Comparison of ENCODE assay signal across 14 cellular contexts in the genomic region with DNA sequence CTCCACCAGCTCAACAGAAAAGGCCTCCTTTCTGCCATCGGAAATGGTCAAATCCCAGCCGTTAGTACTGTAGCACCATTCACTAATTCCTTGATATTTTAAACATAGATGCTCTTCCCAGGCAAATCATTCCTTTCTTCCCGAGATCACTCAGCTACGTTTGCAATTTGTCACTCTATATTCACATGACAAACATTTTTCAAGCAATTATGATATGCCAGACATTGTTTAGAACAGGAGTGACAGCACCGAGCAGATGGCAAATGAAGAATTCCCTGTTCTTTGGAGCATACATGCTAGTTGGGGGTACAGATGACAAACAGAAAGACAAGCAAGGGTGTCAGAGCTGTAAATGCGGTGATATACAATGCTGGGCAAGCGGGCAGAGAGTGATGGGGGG. TPM values are rescaled to one million over a fixed set of nuclear protein-coding genes. Genes with fewer than 3 reads are reported as not detected.
A peak's percentile ranks its signal among the peaks of the same experiment; 100 is the strongest.
DNase-seq lines count a peak whose midpoint lies in the region; ATAC-seq and TF ChIP-seq lines count a peak whose summit lies in the region.
"Had no signal": no experiment of that assay in that cellular context is flagged by ENCODE, and none has a peak within 500 bp of the region (broad histone marks: within the 10 kb centered on the region; RNA-seq: fewer than 3 reads in every experiment).

No MANE protein-coding gene starts in this region.

- POLR2A ChIA-PET in IMR-90 (lab: Charles Lee; ENCODE audit: unreplicated experiment), result interaction anchor here (0.5 kb wide), 1 partner anchor 120 kb away, joined by 7 read pairs; no protein-coding TSS in a partner anchor

- H2AFZ ChIP-seq in IMR-90 (replicated peaks; ENCODE audit: low read length, poor library complexity) (no peak overlapping the region), neural progenitor cell (replicated peaks) (no peak overlapping the region)

- no peak overlapping the region for H2AK9ac ChIP-seq in IMR-90 (replicated peaks; ENCODE audit: low read depth, low read length, poor library complexity)

- no peak for ATAC-seq in IMR-90 (ENCODE audit: low read depth)
- no peak for ATAC-seq in HG03460 (IDR thresholded peaks at IDR 0.05; ENCODE audit: unreplicated experiment)
- no peak for ATAC-seq in right cardiac atrium

- intact Hi-C loops in IMR-90 (cut with micrococcal nuclease), result loop anchor here (10.0 kb wide), 1 partner anchor 77 kb away; no protein-coding TSS in a partner anchor
- intact Hi-C loops in right cardiac atrium (cut with DNase I), result no loop called here

- no peak overlapping the region for H3K4me3 ChIP-seq in IMR-90 (ENCODE audit: insufficient read depth, low read depth, low read length)
- H3K4me3 ChIP-seq in neural progenitor cell, result no peak overlapping the region
- H3K4me3 ChIP-seq in right cardiac atrium (ENCODE audit: low read length), result no peak overlapping the region

- TF ChIP-seq CTCF in IMR-90 (conservative IDR thresholded peaks at IDR 0.05; ENCODE audit: low read depth, low read length), result no peak
- TF ChIP-seq CTCF in neural progenitor cell (IDR thresholded peaks at IDR 0.05), result no peak

- H3K36me3 Mint-ChIP-seq in neural progenitor cell, result no peaks in the 10 kb centered on the region
- H3K36me3 Mint-ChIP-seq: CD4-positive, alpha-beta memory T cell had no signal

- H3K36me3 ChIP-seq in IMR-90 (ENCODE audit: control insufficient read depth, insufficient read depth, low read length), result no peaks in the 10 kb centered on the region
- H3K36me3 ChIP-seq in neural progenitor cell, result no peaks in the 10 kb centered on the region
- H3K36me3 ChIP-seq: BE2C had no signal

- H4K8ac ChIP-seq in IMR-90 (ENCODE audit: low read depth in 2 of 2, low read length in 2 of 2), result no peak overlapping the region

- H4K5ac ChIP-seq in IMR-90 (ENCODE audit: low read depth, low read length), result no peak overlapping the region

- H2BK5ac ChIP-seq in IMR-90 (ENCODE audit: low read depth, low read length, poor library complexity, severe bottlenecking), result no peak overlapping the region

- no peaks in the 10 kb centered on the region for H3K79me1 ChIP-seq in IMR-90 (ENCODE audit: low read depth in 1 of 2, low read length in 2 of 2)

- H4K20me1 ChIP-seq in IMR-90 (ENCODE audit: insufficient read depth, low read length) (no peaks in the 10 kb centered on the region), neural progenitor cell (ENCODE audit: low read depth) (no peaks in the 10 kb centered on the region)

- H3K56ac ChIP-seq in IMR-90 (ENCODE audit: extremely low read depth, insufficient read depth, low read length), result no peak overlapping the region

- 0 out of 2 replicates have a peak, but pooled peaks cover under 1% of the 10 kb centered on the region for H3K9me1 ChIP-seq in IMR-90 (ENCODE audit: insufficient read depth, low read length)

- H3K4me1 ChIP-seq in IMR-90 (ENCODE audit: control insufficient read depth, insufficient read depth, low read length) (peaks cover 13% of the 10 kb centered on the region), neural progenitor cell (no peaks in the 10 kb centered on the region), right cardiac atrium (ENCODE audit: control insufficient read depth, insufficient read depth, low read length) (no peaks in the 10 kb centered on the region)
- H3K4me1 ChIP-seq: BE2C had no signal

- H3K27ac Mint-ChIP-seq in neural progenitor cell, result peak overlapping the region; percentile 11
- H3K27ac Mint-ChIP-seq: CD4-positive, alpha-beta memory T cell; HFFc6 had no signal

- no peaks in the 10 kb centered on the region for H3K9me3 Mint-ChIP-seq in neural progenitor cell
- H3K9me3 Mint-ChIP-seq: CD4-positive, alpha-beta memory T cell; HFFc6 had no signal

- 0 out of 2 replicates have a peak overlapping the region, but pooled peaks have one; percentile 2 for H2BK20ac ChIP-seq in IMR-90 (ENCODE audit: low read depth, low read length)

- dilution Hi-C loops in IMR-90 (cut with HindIII; ENCODE audit: low sequenced_read_pairs, unreplicated experiment), result no loop called here

- H2BK15ac ChIP-seq in IMR-90 (ENCODE audit: low read depth, low read length), result peak overlapping the region; percentile 19; the same call in 1 of the 3 replicates

- H2BK120ac ChIP-seq in IMR-90 (ENCODE audit: low read depth, low read length), result peak overlapping the region; percentile 63; the same call in 1 of the 2 replicates

- peak overlapping the region; percentile 46; the same call in 1 of the 2 replicates for H3K4ac ChIP-seq in IMR-90 (ENCODE audit: low read depth, low read length)

- no peaks in the 10 kb centered on the region for H3K27me3 Mint-ChIP-seq in neural progenitor cell (ENCODE audit: insufficient read depth, low read depth)

- H3K4me1 Mint-ChIP-seq in neural progenitor cell, result peaks cover 31% of the 10 kb centered on the region

- no peak overlapping the region for H3K14ac ChIP-seq in IMR-90 (replicated peaks; ENCODE audit: low read depth, low read length)

- no peak overlapping the region for H2AK5ac ChIP-seq in IMR-90 (ENCODE audit: low read depth, low read length)

- H3K18ac ChIP-seq in IMR-90 (ENCODE audit: low read depth, low read length), result no peak overlapping the region

- H3K23ac ChIP-seq in IMR-90 (ENCODE audit: low read depth, low read length), result no peak overlapping the region

- no peaks in the 10 kb centered on the region for H3K27me3 ChIP-seq in IMR-90 (ENCODE audit: control insufficient read depth, insufficient read depth, low read length)
- no peaks in the 10 kb centered on the region for H3K27me3 ChIP-seq in neural progenitor cell
- H3K27me3 ChIP-seq in right cardiac atrium (ENCODE audit: control insufficient read depth, insufficient read depth), result no peaks in the 10 kb centered on the region

- DNase-seq in Ammon's horn (ENCODE audit: low spot score), result peak; percentile 14
- no peak for DNase-seq in IMR-90
- DNase-seq in ecto neural progenitor cell (ENCODE audit: low spot score), result peak; percentile 29
- no peak for DNase-seq in neural progenitor cell (ENCODE audit: low spot score)
- no peak for DNase-seq in NCI-H345 treated with DMSO at 0.1 percent for 48 hours (lab: John Stamatoyannopoulos, UW; ENCODE audit: unreplicated experiment)
- no peak for DNase-seq in right cardiac atrium
- DNase-seq: DMS153 had no signal

- no peak overlapping the region for H3K4me3 Mint-ChIP-seq in neural progenitor cell
- H3K4me3 Mint-ChIP-seq: CD4-positive, alpha-beta memory T cell; HFFc6 had no signal

- H3K9ac ChIP-seq in IMR-90 (ENCODE audit: low read depth, low read length) (no peak overlapping the region), neural progenitor cell (no peak overlapping the region)

- H4K91ac ChIP-seq in IMR-90 (ENCODE audit: insufficient read depth, low read depth, low read length), result no peak overlapping the region; the same call in 1 of the 2 replicates

- H3F3A ChIP-seq in neural progenitor cell (ENCODE audit: low read depth), result no peaks in the 10 kb centered on the region

- no peak for TF ChIP-seq POLR2A in IMR-90 (IDR thresholded peaks at IDR 0.05; ENCODE audit: low read depth, low read length)

- TF ChIP-seq RAD21 in IMR-90 (IDR thresholded peaks at IDR 0.05; ENCODE audit: low read length), result no peak

- no CpG with 5 or more reads among the region's 7 CpGs for WGBS in IMR-90 (ENCODE audit: extremely low coverage in 2 of 2, insufficient read length in 1 of 2), 2 experiments
- WGBS in right cardiac atrium, result 83% methylated on average over 7 of the region's 7 CpGs

- no peaks in the 10 kb centered on the region for H3K79me2 ChIP-seq in neural progenitor cell (ENCODE audit: low read depth)

- CTCF ChIA-PET in IMR-90 (lab: Yijun Ruan, JAX), result interaction anchor here (0.9 to 1.2 kb wide), 3 partner anchors 12 to 21 kb away, joined by 3 to 7 read pairs (median 5); no protein-coding TSS in a partner anchor

- H3K4me2 ChIP-seq in IMR-90 (ENCODE audit: low read depth, low read length), result no peak overlapping the region
- H3K4me2 ChIP-seq in neural progenitor cell, result no peak overlapping the region

- in situ Hi-C loops in IMR-90 (cut with MboI; ENCODE audit: low sequenced_read_pairs), result no loop called here

- BruUV-seq in IMR-90 (replicated peaks; lab: Mats Ljungman, UMichigan), result no TSS peak

- H3K9me3 ChIP-seq in IMR-90 (ENCODE audit: control insufficient read depth, insufficient read depth, low read length) (no peaks in the 10 kb centered on the region), neural progenitor cell (ENCODE audit: low read depth) (no peaks in the 10 kb centered on the region), right cardiac atrium (ENCODE audit: control insufficient read depth, low read length) (no peaks in the 10 kb centered on the region)
- H3K9me3 ChIP-seq: BE2C had no signal

- H3K27ac ChIP-seq in IMR-90 (ENCODE audit: insufficient read depth, low read length) (no peak overlapping the region), neural progenitor cell (no peak overlapping the region), right cardiac atrium (ENCODE audit: low read length) (no peak overlapping the region)
- H3K27ac ChIP-seq: C4-2B, HL-60 had no signal

TF ChIP-seq in IMR-90, 13 proteins besides CTCF, POLR2A, EP300 and RAD21:
- TF ChIP-seq RCOR1 (IDR thresholded peaks at IDR 0.05; ENCODE audit: insufficient replicate concordance, low read length) (no peak), RFX5 (IDR thresholded peaks at IDR 0.05; ENCODE audit: low read depth, low read length) (no peak), MAZ (IDR thresholded peaks at IDR 0.05; ENCODE audit: borderline replicate concordance, low read depth, low read length) (no peak), CHD1 (IDR thresholded peaks at IDR 0.05; ENCODE audit: low read depth, low read length) (no peak), MAFK (IDR thresholded peaks at IDR 0.05; ENCODE audit: low read depth, low read length) (no peak), SMC3 (IDR thresholded peaks at IDR 0.05; ENCODE audit: low read depth, low read length) (no peak)
TF ChIP-seq in IMR-90: peak in this region for 0.

RNA-seq across cellular contexts. Expression of a gene that starts 47.1 kb away (rescaled TPM):
- not detected in 2 replicates for total RNA-seq in IMR-90 (2012; rRNA removed)
- polyA plus RNA-seq in IMR-90 (2012; rRNA removed), result not detected in 2 replicates
- not detected in 2 replicates for polyA plus RNA-seq in IMR-90 (2012; cell fraction: cytosol; rRNA removed)
- 0.05 TPM in 1 of 2 replicates, not detected in the other for polyA plus RNA-seq in IMR-90 (2012; cell fraction: nucleus; rRNA removed; ENCODE audit: low replicate concordance)
- total RNA-seq in neural progenitor cell (ENCODE audit: low replicate concordance), result 0.15 TPM in 1 of 2 replicates, not detected in the other
- not detected for total RNA-seq in right cardiac atrium
- not detected for polyA plus RNA-seq in right cardiac atrium
- total RNA-seq: CD4-positive, alpha-beta memory T cell; H4; HFFc6 had no signal
- polyA plus RNA-seq: CD4-positive, alpha-beta memory T cell had no signal

Comparison
In these comparisons a context has a peak if more than half of its experiments do, and no peak if none do; other contexts are left out.
1. DNase-seq: peak in Ammon's horn (single experiment) and ecto neural progenitor cell (single experiment); none in IMR-90 (single experiment), neural progenitor cell (single experiment), NCI-H345 treated with DMSO at 0.1 percent for 48 hours (single experiment) and right cardiac atrium (0 of 3).